In the genomic region with DNA sequence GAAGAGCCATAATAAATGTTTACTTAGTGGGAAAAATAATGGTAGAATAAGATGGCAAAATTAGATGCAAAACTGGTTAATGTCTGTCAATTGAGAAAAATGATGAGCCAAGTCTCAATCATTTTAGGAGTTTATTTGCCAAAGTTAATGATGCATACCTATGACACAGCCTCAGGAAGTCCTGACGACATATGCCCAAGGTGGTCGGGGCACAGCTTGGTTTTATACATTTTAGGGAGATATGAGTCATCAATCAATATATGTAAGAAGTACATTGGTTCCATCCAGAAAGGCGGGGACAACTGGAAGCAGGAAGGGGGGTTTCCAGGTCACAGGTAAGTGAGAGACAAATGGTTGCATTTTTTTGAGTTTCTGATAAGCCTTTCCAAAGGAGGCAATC, we compare ENCODE assay signal across 15 cellular contexts. TPM values are rescaled to one million over a fixed set of nuclear protein-coding genes. Genes with fewer than 3 reads are reported as not detected.
DNase-seq lines count a peak whose midpoint lies in the region; ATAC-seq and TF ChIP-seq lines count a peak whose summit lies in the region.
"Had no signal": no experiment of that assay in that cellular context is flagged by ENCODE, and none has a peak within 500 bp of the region (broad histone marks: within the 10 kb centered on the region; RNA-seq: fewer than 3 reads in every experiment).

No MANE protein-coding gene starts in this region.

- H3K36me3 Mint-ChIP-seq in type B pancreatic cell, result no peaks in the 10 kb centered on the region

- H3K4me1 ChIP-seq in SJSA1 (replicated peaks), result peaks cover 68% of the 10 kb centered on the region
- H3K4me1 ChIP-seq: BE2C, body of pancreas had no signal

- H3K9me3 ChIP-seq in SJSA1 (replicated peaks), result no peaks in the 10 kb centered on the region
- H3K9me3 ChIP-seq: BE2C, body of pancreas had no signal

- no peaks in the 10 kb centered on the region for H3K36me3 ChIP-seq in SJSA1
- H3K36me3 ChIP-seq: BE2C had no signal

- no peak for TF ChIP-seq CTCF in type B pancreatic cell (conservative IDR thresholded peaks at IDR 0.05)

- peak; percentile 17 for DNase-seq in stimulated activated CD4-positive, alpha-beta T cell treated with anti-CD3 and anti-CD28 coated beads, Interleukin-2, amount 100 ng/mL, for 4 hours (ENCODE audit: low read depth)
- no peak for DNase-seq in stimulated activated CD4-positive, alpha-beta T cell treated with anti-CD3 and anti-CD28 coated beads, Interleukin-4, amount 100 ng/mL, for 1 hour
- DNase-seq in SJSA1 (ENCODE audit: low read depth in 1 of 2, low spot score in 2 of 2), result no peak
- peak; percentile 67 for DNase-seq in kidney tubule cell (ENCODE audit: low spot score)
- DNase-seq in NCI-H1694 (lab: John Stamatoyannopoulos, UW), result no peak
- no peak for DNase-seq in type B pancreatic cell (ENCODE audit: extremely low spot score, unreplicated experiment)
- DNase-seq: activated naive CD4-positive, alpha-beta T cell treated with Interleukin-2 at 50 U/mL for 16 hours; BE2C; body of pancreas; kidney; NCI-H1092 treated with DMSO at 0.1 percent for 48 hours; small intestine had no signal

- peak overlapping the region; percentile 97 for H3K27ac ChIP-seq in SJSA1
- H3K27ac ChIP-seq: body of pancreas, KMS-11 had no signal

- H3K4me3 ChIP-seq in SJSA1, result no peak overlapping the region
- H3K4me3 ChIP-seq: body of pancreas had no signal

- no peaks in the 10 kb centered on the region for H3K27me3 ChIP-seq in SJSA1 (replicated peaks)
- H3K27me3 ChIP-seq: BE2C, body of pancreas had no signal

- no peak overlapping the region for H3K27ac Mint-ChIP-seq in type B pancreatic cell

- no peak overlapping the region for H3K4me3 Mint-ChIP-seq in type B pancreatic cell

- peaks cover 5% of the 10 kb centered on the region for H3K4me1 Mint-ChIP-seq in type B pancreatic cell (ENCODE audit: unreplicated experiment)

- no peaks in the 10 kb centered on the region for H3K9me3 Mint-ChIP-seq in type B pancreatic cell

- ATAC-seq in GM21381 (IDR thresholded peaks at IDR 0.05; ENCODE audit: unreplicated experiment), result no peak
- ATAC-seq: body of pancreas had no signal

- H3K27me3 Mint-ChIP-seq in type B pancreatic cell, result no peaks in the 10 kb centered on the region

RNA-seq across cellular contexts. Expression of a gene that starts 31.5 kb away (rescaled TPM):
- 4.4 and 11.6 TPM in 2 replicates for total RNA-seq in SJSA1 (2014; rRNA removed; shearing (Covaris generic))
- 0.43 and 1.2 TPM in 2 replicates for total RNA-seq in type B pancreatic cell (ENCODE audit: low replicate concordance)
- total RNA-seq: SK-MEL-5 had no signal

Comparison
In these comparisons a context has a peak if more than half of its experiments do, and no peak if none do; other contexts are left out.
1. DNase-seq: peak in stimulated activated CD4-positive, alpha-beta T cell treated with anti-CD3 and anti-CD28 coated beads, Interleukin-2, amount 100 ng/mL, for 4 hours (single experiment) and kidney tubule cell (single experiment); none in stimulated activated CD4-positive, alpha-beta T cell treated with anti-CD3 and anti-CD28 coated beads, Interleukin-4, amount 100 ng/mL, for 1 hour (single experiment), SJSA1 (0 of 2), NCI-H1694 (single experiment) and type B pancreatic cell (single experiment).